Comparison of ENCODE assay signal across 31 cellular contexts in the genomic region with DNA sequence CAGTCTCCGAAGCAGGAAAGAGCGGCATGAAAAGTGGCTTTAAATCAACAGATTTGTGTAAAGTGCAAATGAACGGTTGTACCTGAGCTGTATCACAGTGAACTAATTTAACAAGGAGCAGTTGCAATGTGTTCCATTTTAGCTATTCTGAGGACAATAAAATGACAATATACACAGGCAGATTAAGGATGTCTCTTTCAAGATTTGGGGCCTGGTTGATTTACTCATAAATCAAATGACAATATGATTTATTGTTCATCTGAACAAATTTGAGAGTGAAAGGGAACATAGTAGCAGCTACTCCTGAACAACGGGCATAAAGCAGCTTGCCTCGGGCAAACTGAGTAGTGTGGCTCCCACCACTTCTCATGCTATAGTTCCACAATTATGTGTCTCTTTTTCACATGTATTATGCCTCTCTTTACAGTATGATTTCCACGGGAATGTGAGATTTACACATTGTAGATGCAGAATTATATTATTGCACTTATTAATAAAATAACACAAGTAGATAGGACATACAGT.
"Had no signal": no experiment of that assay in that cellular context is flagged by ENCODE, and none has a peak within 500 bp of the region (broad histone marks: within the 10 kb centered on the region; RNA-seq: fewer than 3 reads in every experiment).

No MANE protein-coding gene starts in this region.

- H3K9me3 Mint-ChIP-seq: activated CD4-positive, alpha-beta memory T cell treated with anti-CD3 and anti-CD28 coated beads for 36 hours; activated CD4-positive, alpha-beta T cell treated with anti-CD3 and anti-CD28 coated beads, Interleukin-2, amount 10 ng/mL, durations not matched to agents 24 days and 14 days; activated naive CD4-positive, alpha-beta T cell treated with anti-CD3 and anti-CD28 coated beads, Interleukin-2, amount 10 ng/mL, durations not matched to agents 7 days and 5 days; activated naive CD4-positive, alpha-beta T cell treated with anti-CD3 and anti-CD28 coated beads, Interleukin-2, amount 50 U/mL, for 72 hours; activated naive CD8-positive, alpha-beta T cell treated with anti-CD3 and anti-CD28 coated beads, Interleukin-2, amount 10 ng/mL, durations not matched to agents 7 days and 5 days; activated T-cell treated with anti-CD3 and anti-CD28 coated beads, Interleukin-2, amount 50 U/mL, for 24 hours; activated T-helper 17 cell treated with anti-CD3 and anti-CD28 coated beads, Interleukin-2, amount 50 U/mL, for 72 hours; central memory CD8-positive, alpha-beta T cell; effector memory CD8-positive, alpha-beta T cell had no signal

- H3K36me3 Mint-ChIP-seq: activated CD4-positive, alpha-beta memory T cell treated with anti-CD3 and anti-CD28 coated beads for 36 hours; activated CD8-positive, alpha-beta memory T cell treated with anti-CD3 and anti-CD28 coated beads, Interleukin-2, amount 10 ng/mL, durations not matched to agents 7 days and 5 days; activated naive CD4-positive, alpha-beta T cell treated with anti-CD3 and anti-CD28 coated beads, Interleukin-2, amount 10 ng/mL, durations not matched to agents 7 days and 5 days; activated naive CD4-positive, alpha-beta T cell treated with anti-CD3 and anti-CD28 coated beads, Interleukin-2, amount 50 U/mL, for 72 hours; activated naive CD8-positive, alpha-beta T cell treated with anti-CD3 and anti-CD28 coated beads, Interleukin-2, amount 10 ng/mL, durations not matched to agents 7 days and 5 days had no signal

- ATAC-seq: activated CD4-positive, alpha-beta T cell treated with anti-CD3 and anti-CD28 coated beads for 36 hours; activated CD8-positive, alpha-beta memory T cell treated with anti-CD3 and anti-CD28 coated beads, Interleukin-2, amount 10 ng/mL, durations not matched to agents 7 days and 5 days; activated CD8-positive, alpha-beta T cell treated with anti-CD3 and anti-CD28 coated beads, Interleukin-2, amount 10 ng/mL, durations not matched to agents 7 days and 5 days; activated naive CD4-positive, alpha-beta T cell treated with anti-CD3 and anti-CD28 coated beads, Interleukin-2, amount 50 U/mL, for 72 hours; activated T-helper 17 cell treated with anti-CD3 and anti-CD28 coated beads, Interleukin-2, amount 50 U/mL, for 72 hours; effector memory CD8-positive, alpha-beta T cell; foreskin keratinocyte; gastroesophageal sphincter; heart right ventricle had no signal

- H3K4me1 ChIP-seq: ascending aorta, foreskin keratinocyte had no signal

- DNase-seq: activated CD4-positive, alpha-beta memory T cell treated with anti-CD3 and anti-CD28 coated beads for 36 hours; activated CD4-positive, alpha-beta T cell treated with anti-CD3 and anti-CD28 coated beads for 36 hours; activated CD4-positive, alpha-beta T cell treated with anti-CD3 and anti-CD28 coated beads, Interleukin-2, amount 10 ng/mL, durations not matched to agents 24 days and 14 days; activated CD4-positive, CD25-positive, alpha-beta regulatory T cell; activated CD4-positive, CD25-positive, alpha-beta regulatory T cell treated with anti-CD3 and anti-CD28 coated beads, Interleukin-2, amount 50 U/mL, for 72 hours; activated CD8-positive, alpha-beta memory T cell treated with anti-CD3 and anti-CD28 coated beads, Interleukin-2, amount 10 ng/mL, durations not matched to agents 7 days and 5 days; activated CD8-positive, alpha-beta memory T cell treated with anti-CD3 and anti-CD28 coated beads, Interleukin-2, amount 50 U/mL, for 48 hours; activated CD8-positive, alpha-beta T cell treated with anti-CD3 and anti-CD28 coated beads, Interleukin-2, amount 10 ng/mL, durations not matched to agents 7 days and 5 days; activated effector memory CD4-positive, alpha-beta T cell treated with Interleukin-2 at 50 U/mL for 16 hours; activated naive CD4-positive, alpha-beta T cell; activated naive CD4-positive, alpha-beta T cell treated with anti-CD3 and anti-CD28 coated beads, Interleukin-2, amount 10 ng/mL, durations not matched to agents 7 days and 5 days; activated naive CD8-positive, alpha-beta T cell treated with anti-CD3 and anti-CD28 coated beads, Interleukin-2, amount 10 ng/mL, durations not matched to agents 7 days and 5 days; activated T-cell treated with anti-CD3 and anti-CD28 coated beads for 4 hours; activated T-cell treated with anti-CD3 and anti-CD28 coated beads, Interleukin-2, amount 50 U/mL, for 24 hours; brain microvascular endothelial cell; dermis blood vessel endothelial cell; effector CD4-positive, alpha-beta T cell; effector memory CD8-positive, alpha-beta T cell; erythroblast; foreskin keratinocyte; heart right ventricle; T-helper 2 cell had no signal

- H3K27ac ChIP-seq: ascending aorta, brain microvascular endothelial cell, coronary artery, esophagus muscularis mucosa, foreskin keratinocyte, gastroesophageal sphincter, heart right ventricle, hepatocyte had no signal

- H3K4me1 Mint-ChIP-seq: activated CD4-positive, alpha-beta T cell treated with anti-CD3 and anti-CD28 coated beads for 36 hours; activated CD4-positive, alpha-beta T cell treated with anti-CD3 and anti-CD28 coated beads, Interleukin-2, amount 10 ng/mL, durations not matched to agents 24 days and 14 days; activated CD8-positive, alpha-beta memory T cell treated with anti-CD3 and anti-CD28 coated beads, Interleukin-2, amount 10 ng/mL, durations not matched to agents 7 days and 5 days; activated naive CD4-positive, alpha-beta T cell treated with anti-CD3 and anti-CD28 coated beads, Interleukin-2, amount 10 ng/mL, durations not matched to agents 7 days and 5 days; activated naive CD8-positive, alpha-beta T cell treated with anti-CD3 and anti-CD28 coated beads, Interleukin-2, amount 10 ng/mL, durations not matched to agents 7 days and 5 days; activated T-helper 17 cell treated with anti-CD3 and anti-CD28 coated beads, Interleukin-2, amount 50 U/mL, for 72 hours; central memory CD8-positive, alpha-beta T cell had no signal

- H3K36me3 ChIP-seq: ascending aorta, brain microvascular endothelial cell, esophagus muscularis mucosa, gastroesophageal sphincter, heart right ventricle had no signal

- H3K4me2 ChIP-seq: hepatocyte had no signal

- H3K4me3 Mint-ChIP-seq: activated CD4-positive, alpha-beta memory T cell treated with anti-CD3 and anti-CD28 coated beads for 36 hours; activated CD4-positive, alpha-beta T cell treated with anti-CD3 and anti-CD28 coated beads for 36 hours; activated CD4-positive, alpha-beta T cell treated with anti-CD3 and anti-CD28 coated beads, Interleukin-2, amount 10 ng/mL, durations not matched to agents 24 days and 14 days; activated CD8-positive, alpha-beta memory T cell treated with anti-CD3 and anti-CD28 coated beads, Interleukin-2, amount 10 ng/mL, durations not matched to agents 7 days and 5 days; activated CD8-positive, alpha-beta T cell treated with anti-CD3 and anti-CD28 coated beads, Interleukin-2, amount 10 ng/mL, durations not matched to agents 7 days and 5 days; activated naive CD4-positive, alpha-beta T cell treated with anti-CD3 and anti-CD28 coated beads, Interleukin-2, amount 10 ng/mL, durations not matched to agents 7 days and 5 days; activated naive CD8-positive, alpha-beta T cell treated with anti-CD3 and anti-CD28 coated beads, Interleukin-2, amount 10 ng/mL, durations not matched to agents 7 days and 5 days; activated T-cell treated with anti-CD3 and anti-CD28 coated beads, Interleukin-2, amount 50 U/mL, for 24 hours; activated T-helper 17 cell treated with anti-CD3 and anti-CD28 coated beads, Interleukin-2, amount 50 U/mL, for 72 hours; central memory CD8-positive, alpha-beta T cell; effector memory CD8-positive, alpha-beta T cell had no signal

- H3K4me3 ChIP-seq: ascending aorta, coronary artery, esophagus muscularis mucosa, gastroesophageal sphincter, heart right ventricle, hepatocyte had no signal

- H3K27ac Mint-ChIP-seq: activated CD4-positive, alpha-beta memory T cell treated with anti-CD3 and anti-CD28 coated beads for 36 hours; activated CD4-positive, alpha-beta T cell treated with anti-CD3 and anti-CD28 coated beads for 36 hours; activated CD4-positive, alpha-beta T cell treated with anti-CD3 and anti-CD28 coated beads, Interleukin-2, amount 10 ng/mL, durations not matched to agents 24 days and 14 days; activated CD8-positive, alpha-beta memory T cell treated with anti-CD3 and anti-CD28 coated beads, Interleukin-2, amount 10 ng/mL, durations not matched to agents 7 days and 5 days; activated CD8-positive, alpha-beta T cell treated with anti-CD3 and anti-CD28 coated beads, Interleukin-2, amount 10 ng/mL, durations not matched to agents 7 days and 5 days; activated naive CD4-positive, alpha-beta T cell treated with anti-CD3 and anti-CD28 coated beads, Interleukin-2, amount 10 ng/mL, durations not matched to agents 7 days and 5 days; activated naive CD4-positive, alpha-beta T cell treated with anti-CD3 and anti-CD28 coated beads, Interleukin-2, amount 50 U/mL, for 72 hours; activated naive CD8-positive, alpha-beta T cell treated with anti-CD3 and anti-CD28 coated beads, Interleukin-2, amount 10 ng/mL, durations not matched to agents 7 days and 5 days; activated T-cell treated with anti-CD3 and anti-CD28 coated beads, Interleukin-2, amount 50 U/mL, for 24 hours; activated T-helper 17 cell treated with anti-CD3 and anti-CD28 coated beads, Interleukin-2, amount 50 U/mL, for 72 hours; effector memory CD8-positive, alpha-beta T cell had no signal

- H3K9me3 ChIP-seq: ascending aorta, esophagus muscularis mucosa, gastroesophageal sphincter, heart right ventricle had no signal

- FAIRE-seq: bronchial epithelial cell had no signal

- H3K27me3 ChIP-seq: ascending aorta, brain microvascular endothelial cell, esophagus muscularis mucosa, foreskin keratinocyte, gastroesophageal sphincter, heart right ventricle, hepatocyte had no signal

- H3K27me3 Mint-ChIP-seq: activated CD4-positive, alpha-beta memory T cell treated with anti-CD3 and anti-CD28 coated beads for 36 hours; activated CD4-positive, alpha-beta T cell treated with anti-CD3 and anti-CD28 coated beads for 36 hours; activated CD4-positive, alpha-beta T cell treated with anti-CD3 and anti-CD28 coated beads, Interleukin-2, amount 10 ng/mL, durations not matched to agents 24 days and 14 days; activated CD8-positive, alpha-beta memory T cell treated with anti-CD3 and anti-CD28 coated beads, Interleukin-2, amount 10 ng/mL, durations not matched to agents 7 days and 5 days; activated naive CD4-positive, alpha-beta T cell treated with anti-CD3 and anti-CD28 coated beads, Interleukin-2, amount 10 ng/mL, durations not matched to agents 7 days and 5 days; activated T-cell treated with anti-CD3 and anti-CD28 coated beads, Interleukin-2, amount 50 U/mL, for 24 hours; activated T-helper 17 cell treated with anti-CD3 and anti-CD28 coated beads, Interleukin-2, amount 50 U/mL, for 72 hours; central memory CD8-positive, alpha-beta T cell; effector memory CD8-positive, alpha-beta T cell had no signal

- H2AFZ ChIP-seq: hepatocyte had no signal

- H3K79me2 ChIP-seq: hepatocyte had no signal
